ENCODE assay signal across 21 cellular contexts in the genomic region with DNA sequence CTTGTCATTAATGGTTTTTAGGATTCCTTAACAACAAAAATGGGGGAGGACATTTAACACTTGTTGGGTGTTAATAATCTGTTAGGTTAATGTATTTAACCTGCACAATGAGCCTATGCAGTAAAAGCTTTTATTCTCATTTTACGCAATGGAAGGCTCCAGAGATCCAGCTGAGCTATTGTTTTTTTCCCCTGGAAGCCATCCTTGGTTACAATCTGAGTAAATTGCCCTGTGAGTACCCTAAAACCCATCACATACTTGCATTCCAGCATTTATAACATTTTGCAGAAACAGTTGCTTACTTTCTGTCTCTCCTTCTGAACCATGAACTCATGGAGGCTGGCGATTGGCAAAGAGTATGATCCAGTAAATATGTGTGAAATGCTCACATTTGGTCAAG. TPM values are rescaled to one million over a fixed set of nuclear protein-coding genes. Genes with fewer than 3 reads are reported as not detected.
DNase-seq lines count a peak whose midpoint lies in the region; ATAC-seq, FAIRE-seq and TF ChIP-seq lines count a peak whose summit lies in the region.
"Had no signal": no experiment of that assay in that cellular context is flagged by ENCODE, and none has a peak within 500 bp of the region (broad histone marks: within the 10 kb centered on the region; RNA-seq: fewer than 3 reads in every experiment).

No MANE protein-coding gene starts in this region.

- H4K20me1 ChIP-seq in H1 (replicated peaks in 1 of 2; ENCODE audit: control insufficient read depth in 1 of 2, insufficient read depth in 2 of 2, low read length in 2 of 2) (no peaks in the 10 kb centered on the region), smooth muscle cell (ENCODE audit: low read depth) (no peaks in the 10 kb centered on the region)

- H3F3A ChIP-seq in smooth muscle cell (ENCODE audit: low read depth) = no peaks in the 10 kb centered on the region

- H4K8ac ChIP-seq in H1 (ENCODE audit: extremely low read depth, insufficient read depth, low read length) = no peak overlapping the region

- WGBS in HUES64 = 74% methylated on average over 2 of the region's 2 CpGs
- 65% methylated on average over 2 of the region's 2 CpGs; no CpG with 5 or more reads in 1 of the 2 experiments for WGBS in H1 (ENCODE audit: extremely low coverage in 1 of 2, insufficient coverage in 1 of 2, insufficient read length in 1 of 2, insufficient replicate concordance in 2 of 2, low coverage in 1 of 2, low lambda C conversion rate in 2 of 2, missing lambda C conversion rate in 1 of 2), 2 experiments
- no CpG with 5 or more reads among the region's 2 CpGs for WGBS in iPS DF 6.9 (ENCODE audit: insufficient coverage, insufficient read length)
- whole genome bisulfite sequencing in smooth muscle cell (ENCODE audit: low lambda C conversion rate) = 85% methylated on average over 2 of the region's 2 CpGs
- 81 to 83% methylated on average over 2 of the region's 2 CpGs for WGBS in heart right ventricle, 2 donors

- no peak overlapping the region for H3K4ac ChIP-seq in H1 (replicated peaks; ENCODE audit: insufficient read length, low read depth, low read length)

- H3K4me1 ChIP-seq in HUES64 (ENCODE audit: insufficient read depth, low read length) = peaks cover 25% of the 10 kb centered on the region
- peaks cover 2 to 9% (median 3%) of the 10 kb centered on the region in 4 experiments; a peak in 6 of 7 replicates for H3K4me1 ChIP-seq in H1 (replicated peaks in 1 of 4; ENCODE audit: control insufficient read depth in 3 of 4, insufficient read depth in 4 of 4, low read length in 3 of 4)
- H3K4me1 ChIP-seq in iPS DF 6.9 (ENCODE audit: control insufficient read depth, insufficient read depth, low read length) = 0 out of 2 replicates have a peak, but pooled peaks cover 3% of the 10 kb centered on the region
- H3K4me1 ChIP-seq in smooth muscle cell (ENCODE audit: low read depth) = peaks cover 8% of the 10 kb centered on the region
- H3K4me1 ChIP-seq in heart right ventricle = no peaks in the 10 kb centered on the region
- H3K4me1 ChIP-seq: BE2C, Caco-2 had no signal

- H2BK12ac ChIP-seq in H1 (ENCODE audit: low read depth, low read length) = no peak overlapping the region

- DNase-seq in H1 (ENCODE audit: low read depth in 1 of 2, low spot score in 2 of 2) (no peak), iPS DF 6.9 (ENCODE audit: low read depth, low spot score) (peak; percentile 2), smooth muscle cell (lab: John Stamatoyannopoulos, UW; ENCODE audit: unreplicated experiment) (no peak), NCI-H226 (no peak), midbrain (lab: John Stamatoyannopoulos, UW) (no peak), heart right ventricle (no peak)
- DNase-seq: ACHN; BE2C; C1 segment of cervical spinal cord; Caco-2; CD4-positive, CD25-positive, alpha-beta regulatory T cell; CD8-positive, alpha-beta memory T cell; HCEC 1CT had no signal

- no peak overlapping the region for H2BK15ac ChIP-seq in H1 (ENCODE audit: low read length)

- no peak overlapping the region for H4K5ac ChIP-seq in H1 (ENCODE audit: insufficient read length, low read depth, low read length)

- H3K9me3 ChIP-seq in HUES64 (ENCODE audit: insufficient read depth, low read depth, low read length) (peaks cover 12% of the 10 kb centered on the region), H1 (ENCODE audit: insufficient read depth in 2 of 2, low read depth in 1 of 2, low read length in 1 of 2) (peaks cover 0 to 6% of the 10 kb centered on the region in 2 experiments; a peak in 1 of 4 replicates), iPS DF 6.9 (ENCODE audit: control insufficient read depth, insufficient read depth, low read length) (no peaks in the 10 kb centered on the region; the same call in 1 of the 2 replicates), smooth muscle cell (replicated peaks; ENCODE audit: low read depth) (no peaks in the 10 kb centered on the region), heart right ventricle (peaks cover 0 to 8% (median 0%) of the 10 kb centered on the region in 11 donors)
- H3K9me3 ChIP-seq: BE2C, Caco-2 had no signal

- H3K27me3 ChIP-seq in HUES64 (ENCODE audit: insufficient read depth, low read length) (no peaks in the 10 kb centered on the region), H1 (replicated peaks in 1 of 4; ENCODE audit: control insufficient read depth in 3 of 4, extremely low read depth in 1 of 4, insufficient read depth in 3 of 4, low read length in 3 of 4) (no peaks in the 10 kb centered on the region; a peak in 1 of 7 replicates), iPS DF 6.9 (ENCODE audit: control insufficient read depth, insufficient read depth, low read length) (no peaks in the 10 kb centered on the region), smooth muscle cell (ENCODE audit: low read depth) (no peaks in the 10 kb centered on the region), heart right ventricle (peaks cover 0 to 17% (median 0%) of the 10 kb centered on the region in 7 donors)

- POLR2A ChIA-PET in H1 (lab: Charles Lee; ENCODE audit: partially characterized antibody) = no interaction called here

- H2AFZ ChIP-seq in H1 (ENCODE audit: low read length) (no peak overlapping the region), smooth muscle cell (ENCODE audit: low read depth) (no peak overlapping the region)

- no peak for FAIRE-seq in H1 (lab: Jason Lieb, UNC)
- FAIRE-seq: A204.1, D721Med, G401.6, GM12891, GM19239, H54, HTR-8/SVneo had no signal

- no peak overlapping the region for H3K18ac ChIP-seq in H1 (ENCODE audit: extremely low read depth, low read length)

- TF ChIP-seq CTCF in H1 (IDR thresholded peaks at IDR 0.05; ENCODE audit: control extremely low read depth in 1 of 3, insufficient read depth in 1 of 3, low read depth in 1 of 3, low read length in 3 of 3) (no peak), smooth muscle cell (IDR thresholded peaks at IDR 0.05; ENCODE audit: borderline replicate concordance, insufficient read depth, poor library complexity, severe bottlenecking) (no peak), heart right ventricle (IDR thresholded peaks at IDR 0.05) (no peak)

- H3K4me2 ChIP-seq in H1 (ENCODE audit: insufficient read depth in 1 of 2, low read depth in 2 of 2, low read length in 2 of 2) (peak overlapping the region; percentile 33 to 53; a peak in 3 of 4 replicates), smooth muscle cell (no peak overlapping the region)

- H4K91ac ChIP-seq in H1 (replicated peaks; ENCODE audit: insufficient read length, low read length) = no peak overlapping the region

- intact Hi-C loops in heart right ventricle (cut with DNase I) = no loop called here

- TF ChIP-seq RAD21 in H1 (IDR thresholded peaks at IDR 0.05 in 1 of 2, conservative IDR thresholded peaks at IDR 0.05 in 1 of 2; ENCODE audit: low read depth in 2 of 2, low read length in 2 of 2) = no peak

- H2BK120ac ChIP-seq in H1 (replicated peaks; ENCODE audit: low read depth, low read length) = no peak overlapping the region

- TF ChIP-seq POLR2A in H1 (IDR thresholded peaks at IDR 0.05; ENCODE audit: control extremely low read depth in 1 of 2, low read depth in 2 of 2, low read length in 2 of 2) = no peak

- no peak for ATAC-seq in heart right ventricle

- H3K23ac ChIP-seq in H1 (ENCODE audit: insufficient read length) = no peak overlapping the region

- H3K4me3 ChIP-seq in HUES64 (ENCODE audit: low read length) (no peak overlapping the region), H1 (ENCODE audit: extremely low read depth in 1 of 4, insufficient read depth in 2 of 4, low read depth in 3 of 4, low read length in 4 of 4) (peak overlapping the region in 1 of 4 experiments; percentile 15; a peak in 1 of 8 replicates), iPS DF 6.9 (ENCODE audit: low read length) (no peak overlapping the region), smooth muscle cell (no peak overlapping the region), heart right ventricle (no peak overlapping the region)

- H2AK5ac ChIP-seq in H1 (ENCODE audit: low read depth, low read length) = no peak overlapping the region

- CTCF ChIA-PET in H1 (lab: Charles Lee; ENCODE audit: partially characterized antibody) = interaction anchor here (0.6 to 1.3 kb wide), 3 partner anchors 50 to 593 kb away, joined by 3 to 4 read pairs (median 3); no protein-coding TSS in a partner anchor

- H3K14ac ChIP-seq in H1 (ENCODE audit: insufficient read length) = no peak overlapping the region

- H3K36me3 ChIP-seq in HUES64 (ENCODE audit: insufficient read depth, low read length) = no peaks in the 10 kb centered on the region
- no peaks in the 10 kb centered on the region; a peak in 1 of 8 replicates for H3K36me3 ChIP-seq in H1 (ENCODE audit: control insufficient read depth in 2 of 4, insufficient read depth in 4 of 4, low read length in 3 of 4)
- H3K36me3 ChIP-seq in iPS DF 6.9 (ENCODE audit: control insufficient read depth, insufficient read depth, low read length) = no peaks in the 10 kb centered on the region
- H3K36me3 ChIP-seq in smooth muscle cell (ENCODE audit: low read depth) = no peaks in the 10 kb centered on the region
- no peaks in the 10 kb centered on the region for H3K36me3 ChIP-seq in heart right ventricle
- H3K36me3 ChIP-seq: BE2C had no signal

- no peak overlapping the region for H3K9ac ChIP-seq in HUES64 (ENCODE audit: low read depth, low read length)
- H3K9ac ChIP-seq in H1 (replicated peaks in 1 of 4; ENCODE audit: extremely low read depth in 1 of 4, low read depth in 3 of 4, low read length in 3 of 4) = no peak overlapping the region
- no peak overlapping the region for H3K9ac ChIP-seq in smooth muscle cell (ENCODE audit: low read depth)

- H2BK20ac ChIP-seq in H1 (ENCODE audit: low read length) = no peak overlapping the region

- peak overlapping the region; percentile 73; the same call in 1 of the 2 replicates for H3K27ac ChIP-seq in HUES64 (ENCODE audit: low read depth, low read length)
- H3K27ac ChIP-seq in H1 (ENCODE audit: low read depth, low read length) = no peak overlapping the region
- H3K27ac ChIP-seq in iPS DF 6.9 (ENCODE audit: low read length) = no peak overlapping the region
- no peak overlapping the region for H3K27ac ChIP-seq in smooth muscle cell (ENCODE audit: low read depth)
- H3K27ac ChIP-seq in heart right ventricle = no peak overlapping the region

- H3K23me2 ChIP-seq in H1 (ENCODE audit: low read depth, low read length) = no peaks in the 10 kb centered on the region; the same call in 1 of the 2 replicates

- no peaks in the 10 kb centered on the region for H3K79me1 ChIP-seq in H1 (ENCODE audit: low read depth, low read length)

- H2BK5ac ChIP-seq in H1 (ENCODE audit: low read depth, low read length) = no peak overlapping the region

- H3K56ac ChIP-seq in H1 (replicated peaks; ENCODE audit: insufficient read length, low read depth, low read length) = no peak overlapping the region

- no peak for TF ChIP-seq EP300 in H1 (IDR thresholded peaks at IDR 0.05; ENCODE audit: borderline replicate concordance in 1 of 2, low read depth in 2 of 2, low read length in 2 of 2)

- H3K79me2 ChIP-seq in H1 (ENCODE audit: control insufficient read depth in 1 of 2, insufficient read depth in 2 of 2, low read length in 2 of 2) (no peaks in the 10 kb centered on the region), smooth muscle cell (ENCODE audit: low read depth) (no peaks in the 10 kb centered on the region)

RNA-seq across cellular contexts. Expression of a gene that starts 30.2 kb away (rescaled TPM):
- 2.2 TPM for polyA plus RNA-seq in HUES64 (2013, experiment 1 of 2)
- 2.4 TPM for polyA plus RNA-seq in HUES64 (2013, experiment 2 of 2)
- total RNA-seq in H1 (2021; fragmentation: NEBNext Ultra II Directional; extraction: Animal tissue kit (Norgen Biotek cat#: 25700)) = 1.3 and 1.6 TPM in 2 replicates
- polyA plus RNA-seq in H1 (2011; rRNA removed) (0.24 and 0.33 TPM in 2 replicates), smooth muscle cell (not detected in 2 replicates), heart right ventricle (1 to 10 TPM in 1 of 2 donors, under 1 TPM in 1; 0.88 to 1.0 TPM)
- polyA plus RNA-seq in H1 (2011; cell fraction: cytosol; rRNA removed) = 0.53 TPM
- polyA plus RNA-seq in H1 (2011; cell fraction: nucleus; rRNA removed) = 0.87 TPM
- 0.69 to 1.0 TPM (median 0.74 TPM) in 4 replicates for polyA plus RNA-seq in H1 (2012, experiment 1 of 2)
- not detected for polyA plus RNA-seq in H1 (2012, experiment 2 of 2)
- polyA plus RNA-seq in H1 (2013, experiment 1 of 2) = 0.34 TPM
- polyA plus RNA-seq in H1 (2013, experiment 2 of 2) = 0.61 TPM
- 1.4 and 3.5 TPM in 2 replicates for polyA minus RNA-seq in H1 (2011; rRNA and poly(A)+ RNA removed)
- 0.15 TPM for polyA minus RNA-seq in H1 (2011; cell fraction: cytosol; rRNA and poly(A)+ RNA removed)
- 2.8 TPM for polyA minus RNA-seq in H1 (2011; cell fraction: nucleus; rRNA and poly(A)+ RNA removed)
- total RNA-seq in smooth muscle cell (0.04 TPM in 2 replicates), heart right ventricle (10 to 100 TPM in 1 of 10 donors, 1 to 10 TPM in 7, under 1 TPM in 2; 0.77 to 18.9 (median 1.4) TPM)
- total RNA-seq: Caco-2 had no signal
